Comparison of ENCODE assay signal across 1 cellular context in the genomic region with DNA sequence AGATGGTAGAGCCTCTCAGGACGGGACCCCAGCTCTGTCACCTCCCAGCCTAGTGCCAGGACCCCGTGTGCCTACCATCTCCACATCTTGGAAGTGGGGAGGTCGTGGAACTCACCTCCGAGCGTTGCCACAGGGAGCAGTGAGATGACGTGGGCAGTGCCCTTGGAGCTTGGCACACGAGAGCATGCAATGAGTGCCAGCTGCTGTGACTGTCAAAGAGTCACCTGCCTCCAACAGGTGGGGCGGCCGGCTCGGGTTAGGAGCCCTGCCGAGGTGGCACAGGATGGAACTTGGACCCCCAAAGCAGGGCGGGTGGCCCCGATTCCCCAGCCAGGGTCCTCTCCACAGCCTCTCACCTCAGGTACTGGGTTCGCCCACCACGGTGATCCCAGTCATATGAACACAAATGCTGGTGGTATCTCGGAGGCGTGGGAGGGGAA.
TF ChIP-seq lines count a peak whose summit lies in the region.

No MANE protein-coding gene starts in this region.

TF ChIP-seq in K562, 482 proteins besides CTCF, POLR2A, EP300 and RAD21:
- TF ChIP-seq ZNF583 (CRISPR knock-in tag; IDR thresholded peaks at IDR 0.05) (no peak), NCOA4 (IDR thresholded peaks at IDR 0.05; ENCODE audit: partially characterized antibody) (no peak), PML (IDR thresholded peaks at IDR 0.05; ENCODE audit: low read length) (no peak), RBFOX2 (IDR thresholded peaks at IDR 0.05; ENCODE audit: low read depth, low read length) (peak; percentile 35; the same call in 1 of the 2 replicates), NR2C2 (CRISPR knock-in tag; IDR thresholded peaks at IDR 0.05) (no peak), NR2C2 (tag; IDR thresholded peaks at IDR 0.05) (no peak), SRSF1 (IDR thresholded peaks at IDR 0.05; ENCODE audit: low read depth, low read length) (no peak), MAFG (tag; conservative IDR thresholded peaks at IDR 0.05) (no peak), POLR2H (tag; IDR thresholded peaks at IDR 0.05; ENCODE audit: low read depth) (no peak), POLR2G (IDR thresholded peaks at IDR 0.05; ENCODE audit: low read depth, low read length) (peak; percentile 46), NFYB (IDR thresholded peaks at IDR 0.05; ENCODE audit: extremely low read depth, insufficient read length) (no peak), SNRNP70 (optimal IDR thresholded peaks at IDR 0.05; ENCODE audit: low read depth, low read length) (no peak), ELF4 (CRISPR knock-in tag; IDR thresholded peaks at IDR 0.05) (no peak), FOXK1 (CRISPR knock-in tag; IDR thresholded peaks at IDR 0.05; ENCODE audit: borderline replicate concordance) (no peak)
- TF ChIP-seq, protein P1, sequence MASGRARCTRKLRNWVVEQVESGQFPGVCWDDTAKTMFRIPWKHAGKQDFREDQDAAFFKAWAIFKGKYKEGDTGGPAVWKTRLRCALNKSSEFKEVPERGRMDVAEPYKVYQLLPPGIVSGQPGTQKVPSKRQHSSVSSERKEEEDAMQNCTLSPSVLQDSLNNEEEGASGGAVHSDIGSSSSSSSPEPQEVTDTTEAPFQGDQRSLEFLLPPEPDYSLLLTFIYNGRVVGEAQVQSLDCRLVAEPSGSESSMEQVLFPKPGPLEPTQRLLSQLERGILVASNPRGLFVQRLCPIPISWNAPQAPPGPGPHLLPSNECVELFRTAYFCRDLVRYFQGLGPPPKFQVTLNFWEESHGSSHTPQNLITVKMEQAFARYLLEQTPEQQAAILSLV (tag; IDR thresholded peaks at IDR 0.05) = no peak
- TF ChIP-seq, protein P2, sequence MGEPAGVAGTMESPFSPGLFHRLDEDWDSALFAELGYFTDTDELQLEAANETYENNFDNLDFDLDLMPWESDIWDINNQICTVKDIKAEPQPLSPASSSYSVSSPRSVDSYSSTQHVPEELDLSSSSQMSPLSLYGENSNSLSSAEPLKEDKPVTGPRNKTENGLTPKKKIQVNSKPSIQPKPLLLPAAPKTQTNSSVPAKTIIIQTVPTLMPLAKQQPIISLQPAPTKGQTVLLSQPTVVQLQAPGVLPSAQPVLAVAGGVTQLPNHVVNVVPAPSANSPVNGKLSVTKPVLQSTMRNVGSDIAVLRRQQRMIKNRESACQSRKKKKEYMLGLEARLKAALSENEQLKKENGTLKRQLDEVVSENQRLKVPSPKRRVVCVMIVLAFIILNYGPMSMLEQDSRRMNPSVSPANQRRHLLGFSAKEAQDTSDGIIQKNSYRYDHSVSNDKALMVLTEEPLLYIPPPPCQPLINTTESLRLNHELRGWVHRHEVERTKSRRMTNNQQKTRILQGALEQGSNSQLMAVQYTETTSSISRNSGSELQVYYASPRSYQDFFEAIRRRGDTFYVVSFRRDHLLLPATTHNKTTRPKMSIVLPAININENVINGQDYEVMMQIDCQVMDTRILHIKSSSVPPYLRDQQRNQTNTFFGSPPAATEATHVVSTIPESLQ (CRISPR knock-in tag; IDR thresholded peaks at IDR 0.05) = no peak
- TF ChIP-seq, protein P3, sequence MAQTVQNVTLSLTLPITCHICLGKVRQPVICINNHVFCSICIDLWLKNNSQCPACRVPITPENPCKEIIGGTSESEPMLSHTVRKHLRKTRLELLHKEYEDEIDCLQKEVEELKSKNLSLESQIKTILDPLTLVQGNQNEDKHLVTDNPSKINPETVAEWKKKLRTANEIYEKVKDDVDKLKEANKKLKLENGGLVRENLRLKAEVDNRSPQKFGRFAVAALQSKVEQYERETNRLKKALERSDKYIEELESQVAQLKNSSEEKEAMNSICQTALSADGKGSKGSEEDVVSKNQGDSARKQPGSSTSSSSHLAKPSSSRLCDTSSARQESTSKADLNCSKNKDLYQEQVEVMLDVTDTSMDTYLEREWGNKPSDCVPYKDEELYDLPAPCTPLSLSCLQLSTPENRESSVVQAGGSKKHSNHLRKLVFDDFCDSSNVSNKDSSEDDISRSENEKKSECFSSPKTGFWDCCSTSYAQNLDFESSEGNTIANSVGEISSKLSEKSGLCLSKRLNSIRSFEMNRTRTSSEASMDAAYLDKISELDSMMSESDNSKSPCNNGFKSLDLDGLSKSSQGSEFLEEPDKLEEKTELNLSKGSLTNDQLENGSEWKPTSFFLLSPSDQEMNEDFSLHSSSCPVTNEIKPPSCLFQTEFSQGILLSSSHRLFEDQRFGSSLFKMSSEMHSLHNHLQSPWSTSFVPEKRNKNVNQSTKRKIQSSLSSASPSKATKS (CRISPR knock-in tag; IDR thresholded peaks at IDR 0.05) = no peak
